ENCODE assay signal across 13 cellular contexts in the genomic region with DNA sequence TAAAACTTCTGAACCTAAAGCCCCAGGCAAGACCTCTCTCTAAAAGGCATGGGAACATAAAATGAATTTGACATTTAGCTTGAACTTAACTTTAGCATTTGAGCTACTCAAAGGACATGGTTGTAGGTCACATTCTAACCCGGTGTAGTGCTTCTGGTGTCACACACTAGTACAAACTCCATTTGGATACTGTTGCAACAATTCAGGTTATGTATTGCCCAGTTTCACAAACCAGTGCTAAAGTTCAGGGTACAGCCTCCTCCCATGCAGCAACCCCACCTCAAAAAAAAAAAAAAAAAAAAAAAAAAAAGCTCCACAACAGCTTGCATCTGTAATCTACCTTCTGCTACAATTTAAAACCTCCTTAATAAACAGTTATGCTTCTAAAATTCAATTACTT. TPM values are rescaled to one million over a fixed set of nuclear protein-coding genes. Genes with fewer than 3 reads are reported as not detected.
DNase-seq lines count a peak whose midpoint lies in the region; ATAC-seq, FAIRE-seq and TF ChIP-seq lines count a peak whose summit lies in the region.
"Had no signal": no experiment of that assay in that cellular context is flagged by ENCODE, and none has a peak within 500 bp of the region (broad histone marks: within the 10 kb centered on the region; RNA-seq: fewer than 3 reads in every experiment).

No MANE protein-coding gene starts in this region.

- peak overlapping the region; percentile 29 for H3K4me3 ChIP-seq in adipocyte (ENCODE audit: low read length)
- peak overlapping the region in 1 of 3 experiments; percentile 40; a peak in 2 of 6 replicates for H3K4me3 ChIP-seq in HepG2 (replicated peaks in 1 of 3; ENCODE audit: insufficient read depth in 1 of 3, low read depth in 2 of 3, low read length in 3 of 3)
- H3K4me3 ChIP-seq: smooth muscle cell had no signal

- H3K79me2 ChIP-seq in HepG2 (ENCODE audit: insufficient read depth, low read length): peaks cover 78% of the 10 kb centered on the region

- POLR2A ChIA-PET in HepG2 (lab: Yijun Ruan, JAX): interaction anchor here (0.6 to 2.5 kb wide), 10 partner anchors 9 to 144 kb away, joined by 3 to 23 read pairs (median 6); a partner anchor contains a TSS

- DNase-seq in activated T-cell treated with anti-CD3 and anti-CD28 coated beads, Interleukin-2, amount 50 U/mL, for 24 hours: no peak
- DNase-seq in activated T-cell treated with anti-CD3 and anti-CD28 coated beads, Interleukin-2, amount 50 U/mL, for 48 hours: no peak
- DNase-seq in adipocyte (ENCODE audit: low read depth): peak; percentile 46
- DNase-seq in HepG2 (ENCODE audit: low spot score): peak; percentile 97
- no peak for DNase-seq in type B pancreatic cell (ENCODE audit: extremely low spot score, unreplicated experiment)
- no peak for DNase-seq in amygdala (lab: John Stamatoyannopoulos, UW)
- DNase-seq: activated gamma-delta T cell treated with Interleukin-2 at 50 U/mL for 16 hours, hippocampal formation, NCI-H2029 had no signal

- H3K4me1 ChIP-seq in adipocyte (ENCODE audit: control insufficient read depth, insufficient read depth, low read length) (peaks cover 57% of the 10 kb centered on the region), HepG2 (ENCODE audit: insufficient read depth, low read length) (peaks cover 63% of the 10 kb centered on the region)

- peaks cover 13% of the 10 kb centered on the region for H4K20me1 ChIP-seq in HepG2 (ENCODE audit: insufficient read depth, low read length)

- peaks cover 11% of the 10 kb centered on the region for H3K9me3 Mint-ChIP-seq in activated T-cell treated with anti-CD3 and anti-CD28 coated beads, Interleukin-2, amount 50 U/mL, for 24 hours
- H3K9me3 Mint-ChIP-seq in type B pancreatic cell: no peaks in the 10 kb centered on the region

- intact Hi-C loops in HepG2 (cut with micrococcal nuclease; ENCODE audit: unreplicated experiment): loop anchor here (1.0 kb wide), 1 partner anchor 16 kb away; no protein-coding TSS in a partner anchor

- ATAC-seq in HepG2 (peak; percentile 95), HG02973 (IDR thresholded peaks at IDR 0.05; ENCODE audit: unreplicated experiment) (no peak), HG03039 (IDR thresholded peaks at IDR 0.05; ENCODE audit: unreplicated experiment) (no peak)

- peak overlapping the region; percentile 62 for H3K4me2 ChIP-seq in HepG2 (ENCODE audit: low read depth, low read length)
- H3K4me2 ChIP-seq: smooth muscle cell had no signal

- peak overlapping the region; percentile 73 for H3K27ac ChIP-seq in HepG2 (ENCODE audit: extremely low read length, insufficient read depth, low read length)

- BruUV-seq in HepG2 (replicated peaks; lab: Mats Ljungman, UMichigan): no TSS peak

- WGBS in HepG2 (ENCODE audit: low lambda C conversion rate): 0% methylated on average over 1 of the region's 1 CpG

- no peak; a peak in 1 of 4 replicates for TF ChIP-seq POLR2A in HepG2 (IDR thresholded peaks at IDR 0.05; ENCODE audit: insufficient read depth in 1 of 2, low read depth in 2 of 2, low read length in 2 of 2)

- H3K36me3 ChIP-seq in adipocyte (ENCODE audit: control insufficient read depth, insufficient read depth, low read length, severe bottlenecking) (no peaks in the 10 kb centered on the region), HepG2 (replicated peaks in 1 of 2; ENCODE audit: control insufficient read depth in 1 of 2, insufficient read depth in 2 of 2, low read length in 2 of 2) (no peaks in the 10 kb centered on the region; a peak in 1 of 5 replicates)

- no peak overlapping the region for H3K4me3 Mint-ChIP-seq in activated T-cell treated with anti-CD3 and anti-CD28 coated beads, Interleukin-2, amount 50 U/mL, for 24 hours
- H3K4me3 Mint-ChIP-seq in type B pancreatic cell: peak overlapping the region; percentile 28
- H3K4me3 Mint-ChIP-seq: dendritic cell treated with granulocyte-macrophage colony-stimulating factor and Interleukin-4, amounts not matched to agents 40 ng/mL and 50 ng/mL, for 4 days had no signal

- TF ChIP-seq EP300 in HepG2 (IDR thresholded peaks at IDR 0.05; ENCODE audit: low read depth in 2 of 2, low read length in 2 of 2) (peak; percentile 90), HepG2 (CRISPR knock-in tag; IDR thresholded peaks at IDR 0.05; ENCODE audit: borderline replicate concordance) (peak; percentile 68; the same call in 1 of the 2 replicates)

- TF ChIP-seq CTCF in HepG2 (CRISPR knock-in tag; IDR thresholded peaks at IDR 0.05) (no peak), type B pancreatic cell (conservative IDR thresholded peaks at IDR 0.05) (no peak)

- in situ Hi-C loops in HepG2 (cut with HindIII; ENCODE audit: extremely low pct_ligation_motif_present, low pct_unique_long_range_greater_than_20kb): loop anchor here (25.0 kb wide), 1 partner anchor 463 kb away; a partner anchor contains a TSS

- H3K27ac Mint-ChIP-seq in activated T-cell treated with anti-CD3 and anti-CD28 coated beads, Interleukin-2, amount 50 U/mL, for 24 hours: peak overlapping the region; percentile 70
- peak overlapping the region; percentile 48 for H3K27ac Mint-ChIP-seq in type B pancreatic cell

- H2AFZ ChIP-seq in HepG2 (ENCODE audit: low read length): no peak overlapping the region

- H3K9me3 ChIP-seq in adipocyte (ENCODE audit: control insufficient read depth, low read length) (no peaks in the 10 kb centered on the region), HepG2 (ENCODE audit: low read length) (peaks cover 13% of the 10 kb centered on the region)

- H3K4me1 Mint-ChIP-seq in activated T-cell treated with anti-CD3 and anti-CD28 coated beads, Interleukin-2, amount 50 U/mL, for 24 hours (ENCODE audit: low read depth): peaks cover 69% of the 10 kb centered on the region
- H3K4me1 Mint-ChIP-seq in type B pancreatic cell (ENCODE audit: unreplicated experiment): peaks cover 22% of the 10 kb centered on the region

- no peak for TF ChIP-seq RAD21 in HepG2 (CRISPR knock-in tag; IDR thresholded peaks at IDR 0.05)

- H3K36me3 Mint-ChIP-seq in activated T-cell treated with anti-CD3 and anti-CD28 coated beads, Interleukin-2, amount 50 U/mL, for 24 hours (ENCODE audit: low read depth): peaks cover 41% of the 10 kb centered on the region
- peaks cover 11% of the 10 kb centered on the region for H3K36me3 Mint-ChIP-seq in type B pancreatic cell

- H3K9ac ChIP-seq in adipocyte (ENCODE audit: low read length): peak overlapping the region; percentile 72
- peak overlapping the region; percentile 2 for H3K9ac ChIP-seq in HepG2 (ENCODE audit: insufficient read depth, low read depth, low read length)

- H3K27me3 Mint-ChIP-seq in activated T-cell treated with anti-CD3 and anti-CD28 coated beads, Interleukin-2, amount 50 U/mL, for 24 hours: no peaks in the 10 kb centered on the region
- no peaks in the 10 kb centered on the region for H3K27me3 Mint-ChIP-seq in type B pancreatic cell
- H3K27me3 Mint-ChIP-seq: dendritic cell treated with granulocyte-macrophage colony-stimulating factor and Interleukin-4, amounts not matched to agents 40 ng/mL and 50 ng/mL, for 4 days had no signal

- no peaks in the 10 kb centered on the region for H3K27me3 ChIP-seq in adipocyte (replicated peaks; ENCODE audit: control insufficient read depth, insufficient read depth, low read length)
- no peaks in the 10 kb centered on the region for H3K27me3 ChIP-seq in HepG2 (ENCODE audit: control insufficient read depth in 1 of 2, insufficient read depth in 2 of 2, low read length in 2 of 2)

- FAIRE-seq in HepG2 (lab: Jason Lieb, UNC): peak; percentile 94

- CTCF ChIA-PET in HepG2 (lab: Yijun Ruan, JAX; ENCODE audit: low intra/inter-chr PET ratio, low total read pairs): no interaction called here

RNA-seq across cellular contexts. Expression of a gene that starts 7.8 kb away (rescaled TPM):
- total RNA-seq in HepG2 (2016; rRNA removed; fragmentation: Illumina TruSeq; extraction: Trizol) (4.8 and 8.5 TPM in 2 replicates), type B pancreatic cell (ENCODE audit: low replicate concordance) (14.5 and 14.8 TPM in 2 replicates)
- 1.6 and 1.9 TPM in 2 replicates for total RNA-seq in HepG2 (2016; cell fraction: cytosol; rRNA removed; fragmentation: Illumina TruSeq; extraction: Trizol; ENCODE audit: low read depth)
- total RNA-seq in HepG2 (2016; cell fraction: insoluble cytoplasmic fraction; rRNA removed; fragmentation: Illumina TruSeq; extraction: Trizol): 4.2 and 8.0 TPM in 2 replicates
- total RNA-seq in HepG2 (2016; cell fraction: membrane; rRNA removed; fragmentation: Illumina TruSeq; extraction: Trizol): 6.4 and 7.5 TPM in 2 replicates
- 12.1 and 12.8 TPM in 2 replicates for total RNA-seq in HepG2 (2016; cell fraction: nucleus; rRNA removed; fragmentation: Illumina TruSeq; extraction: Trizol)
- polyA plus RNA-seq in HepG2 (2011; rRNA removed): 10.6 and 12.3 TPM in 2 replicates
- 5.4 and 8.1 TPM in 2 replicates for polyA plus RNA-seq in HepG2 (2011; cell fraction: cytosol; rRNA removed)
- polyA plus RNA-seq in HepG2 (2011; cell fraction: nucleus; rRNA removed): 6.7 and 6.8 TPM in 2 replicates
- 10.9 and 11.6 TPM in 2 replicates for polyA plus RNA-seq in HepG2 (2012)
- polyA plus RNA-seq in HepG2 (2016; cell fraction: cytosol; fragmentation: Illumina TruSeq; extraction: Trizol; ENCODE audit: low read depth): 0.76 and 0.94 TPM in 2 replicates
- 18.5 and 19.8 TPM in 2 replicates for polyA plus RNA-seq in HepG2 (2016; cell fraction: insoluble cytoplasmic fraction; fragmentation: Illumina TruSeq; extraction: Trizol; ENCODE audit: low read depth)
- 5.2 and 6.2 TPM in 2 replicates for polyA plus RNA-seq in HepG2 (2016; cell fraction: membrane; fragmentation: Illumina TruSeq; extraction: Trizol; ENCODE audit: low read depth)
- polyA plus RNA-seq in HepG2 (2016; cell fraction: nucleus; fragmentation: Illumina TruSeq; extraction: Trizol; ENCODE audit: insufficient read depth, low read depth): 20.2 and 21.2 TPM in 2 replicates
- 44.4 and 46.8 TPM in 2 replicates for polyA minus RNA-seq in HepG2 (2011; rRNA and poly(A)+ RNA removed; ENCODE audit: low replicate concordance)
- 10.9 and 11.6 TPM in 2 replicates for polyA minus RNA-seq in HepG2 (2011; cell fraction: cytosol; rRNA and poly(A)+ RNA removed)
- 23.0 and 23.1 TPM in 2 replicates for polyA minus RNA-seq in HepG2 (2011; cell fraction: nucleus; rRNA and poly(A)+ RNA removed)

RNA-seq across cellular contexts. Expression of a gene that starts 38.6 kb away (rescaled TPM):
- total RNA-seq in HepG2 (2016; rRNA removed; fragmentation: Illumina TruSeq; extraction: Trizol): 8.9 and 16.0 TPM in 2 replicates
- 9.2 and 12.3 TPM in 2 replicates for total RNA-seq in HepG2 (2016; cell fraction: cytosol; rRNA removed; fragmentation: Illumina TruSeq; extraction: Trizol; ENCODE audit: low read depth)
- 6.9 and 17.5 TPM in 2 replicates for total RNA-seq in HepG2 (2016; cell fraction: insoluble cytoplasmic fraction; rRNA removed; fragmentation: Illumina TruSeq; extraction: Trizol)
- total RNA-seq in HepG2 (2016; cell fraction: membrane; rRNA removed; fragmentation: Illumina TruSeq; extraction: Trizol): 15.4 and 17.4 TPM in 2 replicates
- total RNA-seq in HepG2 (2016; cell fraction: nucleus; rRNA removed; fragmentation: Illumina TruSeq; extraction: Trizol): 22.8 and 24.9 TPM in 2 replicates
- 13.3 and 13.6 TPM in 2 replicates for polyA plus RNA-seq in HepG2 (2011; rRNA removed)
- polyA plus RNA-seq in HepG2 (2011; cell fraction: cytosol; rRNA removed): 6.7 and 7.7 TPM in 2 replicates
- 23.4 and 26.4 TPM in 2 replicates for polyA plus RNA-seq in HepG2 (2011; cell fraction: nucleus; rRNA removed)
- 9.0 and 11.5 TPM in 2 replicates for polyA plus RNA-seq in HepG2 (2012)
- polyA plus RNA-seq in HepG2 (2016; cell fraction: cytosol; fragmentation: Illumina TruSeq; extraction: Trizol; ENCODE audit: low read depth): 9.0 and 13.4 TPM in 2 replicates
- polyA plus RNA-seq in HepG2 (2016; cell fraction: insoluble cytoplasmic fraction; fragmentation: Illumina TruSeq; extraction: Trizol; ENCODE audit: low read depth): 7.3 and 7.9 TPM in 2 replicates
- polyA plus RNA-seq in HepG2 (2016; cell fraction: membrane; fragmentation: Illumina TruSeq; extraction: Trizol; ENCODE audit: low read depth): 14.0 and 14.1 TPM in 2 replicates
- 38.7 and 42.7 TPM in 2 replicates for polyA plus RNA-seq in HepG2 (2016; cell fraction: nucleus; fragmentation: Illumina TruSeq; extraction: Trizol; ENCODE audit: insufficient read depth, low read depth)
- polyA minus RNA-seq in HepG2 (2011; rRNA and poly(A)+ RNA removed; ENCODE audit: low replicate concordance): 15.1 and 25.2 TPM in 2 replicates
- 3.6 and 5.3 TPM in 2 replicates for polyA minus RNA-seq in HepG2 (2011; cell fraction: cytosol; rRNA and poly(A)+ RNA removed)
- 13.9 and 19.4 TPM in 2 replicates for polyA minus RNA-seq in HepG2 (2011; cell fraction: nucleus; rRNA and poly(A)+ RNA removed)
- total RNA-seq in type B pancreatic cell (ENCODE audit: low replicate concordance): 33.4 and 63.9 TPM in 2 replicates

Comparison
In these comparisons a context has a peak if more than half of its experiments do, and no peak if none do; other contexts are left out.
1. DNase-seq: peak in adipocyte (single experiment) and HepG2 (single experiment); none in activated T-cell treated with anti-CD3 and anti-CD28 coated beads, Interleukin-2, amount 50 U/mL, for 24 hours (single experiment), activated T-cell treated with anti-CD3 and anti-CD28 coated beads, Interleukin-2, amount 50 U/mL, for 48 hours (0 of 2), type B pancreatic cell (single experiment) and amygdala (0 of 56).